Comparison of ENCODE assay signal across 27 cellular contexts in genomic region chr6:91105532-91105931, GRCh38.
"Had no signal": no experiment of that assay in that cellular context is flagged by ENCODE, and none has a peak within 500 bp of the region (broad histone marks: within the 10 kb centered on the region; RNA-seq: fewer than 3 reads in every experiment).

No MANE protein-coding gene starts in this region.

- H3K4me1 Mint-ChIP-seq: immature natural killer cell; naive thymus-derived CD8-positive, alpha-beta T cell; stimulated activated naive B cell treated with anti-CD40 and anti-IgM and Interleukin-4, amounts not matched to agents 10 μg/mL and 1 μg/mL and 100 μg/mL, for 72 hours had no signal

- H3K27me3 Mint-ChIP-seq: stimulated activated naive B cell treated with anti-CD40 and anti-IgM and Interleukin-4, amounts not matched to agents 10 μg/mL and 1 μg/mL and 100 μg/mL, for 72 hours had no signal

- H3K27me3 ChIP-seq: right lobe of liver, stomach, testis, thyroid gland, upper lobe of right lung had no signal

- H3K9me3 Mint-ChIP-seq: naive thymus-derived CD8-positive, alpha-beta T cell; nephron progenitor cell; stimulated activated naive B cell treated with anti-CD40 and anti-IgM and Interleukin-4, amounts not matched to agents 10 μg/mL and 1 μg/mL and 100 μg/mL, for 72 hours had no signal

- H3K4me3 ChIP-seq: heart left ventricle, left ventricle myocardium inferior, lung, mucosa of descending colon, psoas muscle, right lobe of liver, skin epidermis, stomach, testis, thyroid gland, upper lobe of right lung had no signal

- H3K36me3 Mint-ChIP-seq: immature natural killer cell; naive thymus-derived CD8-positive, alpha-beta T cell; stimulated activated naive B cell treated with anti-CD40 and anti-IgM and Interleukin-4, amounts not matched to agents 10 μg/mL and 1 μg/mL and 100 μg/mL, for 72 hours had no signal

- H3K27ac Mint-ChIP-seq: immature natural killer cell; naive thymus-derived CD8-positive, alpha-beta T cell; nephron progenitor cell; stimulated activated naive B cell treated with anti-CD40 and anti-IgM and Interleukin-4, amounts not matched to agents 10 μg/mL and 1 μg/mL and 100 μg/mL, for 72 hours had no signal

- H3K27ac ChIP-seq: heart left ventricle, left ventricle myocardium inferior, parathyroid adenoma, psoas muscle, right lobe of liver, skin epidermis, stomach, testis, thyroid gland, upper lobe of right lung had no signal

- H3K4me1 ChIP-seq: heart left ventricle, left ventricle myocardium inferior, parathyroid adenoma, psoas muscle, right lobe of liver, stomach, testis, thyroid gland, upper lobe of right lung had no signal

- H3K36me3 ChIP-seq: heart left ventricle, left ventricle myocardium inferior, right lobe of liver, stomach, thyroid gland, upper lobe of right lung had no signal

- H3K9me3 ChIP-seq: heart left ventricle, left ventricle myocardium inferior, mucosa of descending colon, psoas muscle, right lobe of liver, stomach, testis, thyroid gland, upper lobe of right lung had no signal

- DNase-seq: glutamatergic neuron; heart left ventricle; hypothalamus; immature natural killer cell; kidney; left ventricle myocardium inferior; midbrain; mucosa of descending colon; naive thymus-derived CD8-positive, alpha-beta T cell; nephron progenitor cell; nucleus accumbens; psoas muscle; right lobe of liver; stimulated activated CD4-positive, alpha-beta T cell treated with anti-CD3 and anti-CD28 coated beads, Interleukin-12 subunit alpha, Interleukin-12 subunit beta, amount 100 ng/mL, for 4 hours; stimulated activated CD4-positive, alpha-beta T cell treated with anti-CD3 and anti-CD28 coated beads, Interleukin-15, amount 100 ng/mL, for 24 hours; stimulated activated CD4-positive, alpha-beta T cell treated with anti-CD3 and anti-CD28 coated beads, Interleukin-2, amount 100 ng/mL, for 24 hours; stimulated activated CD4-positive, alpha-beta T cell treated with anti-CD3 and anti-CD28 coated beads, Interleukin-4, amount 100 ng/mL, for 1 hour; stimulated activated naive B cell treated with anti-CD40 and anti-IgM and Interleukin-4, amounts not matched to agents 10 μg/mL and 1 μg/mL and 100 μg/mL, for 72 hours; stimulated activated naive CD8-positive, alpha-beta T cell treated with anti-CD3 and anti-CD28 coated beads, Interleukin-15, Interleukin-2, amounts not matched to agents 100 U/mL and 50 U/mL, for 24 hours; stomach; testis; thyroid gland; trophoblast cell; upper lobe of right lung had no signal

- H3K4me3 Mint-ChIP-seq: immature natural killer cell; naive thymus-derived CD8-positive, alpha-beta T cell; nephron progenitor cell; stimulated activated naive B cell treated with anti-CD40 and anti-IgM and Interleukin-4, amounts not matched to agents 10 μg/mL and 1 μg/mL and 100 μg/mL, for 72 hours had no signal
